In genomic region chr2:105779394-105779793, GRCh38 we compare ENCODE assay signal across 16 cellular contexts. TPM values are rescaled to one million over a fixed set of nuclear protein-coding genes. Genes with fewer than 3 reads are reported as not detected.
A peak's percentile ranks its signal among the peaks of the same experiment; 100 is the strongest.
DNase-seq lines count a peak whose midpoint lies in the region; ATAC-seq lines count a peak whose summit lies in the region.
"Had no signal": no experiment of that assay in that cellular context is flagged by ENCODE, and none has a peak within 500 bp of the region (broad histone marks: within the 10 kb centered on the region; RNA-seq: fewer than 3 reads in every experiment).

No MANE protein-coding gene starts in this region.

- ATAC-seq in activated T-cell treated with anti-CD3 and anti-CD28 coated beads, Interleukin-2, amount 50 U/mL, for 4 hours, result no peak

- no peaks in the 10 kb centered on the region for H3K36me3 ChIP-seq in effector memory CD4-positive, alpha-beta T cell (ENCODE audit: control insufficient read depth, insufficient read depth, low read length)
- H3K36me3 ChIP-seq: brain microvascular endothelial cell, sigmoid colon, SJSA1 had no signal

- H3K27me3 ChIP-seq in effector memory CD4-positive, alpha-beta T cell (replicated peaks; ENCODE audit: control insufficient read depth, insufficient read depth, low read length, poor library complexity, severe bottlenecking), result no peaks in the 10 kb centered on the region
- H3K27me3 ChIP-seq: brain microvascular endothelial cell, sigmoid colon, SJSA1 had no signal

- no peaks in the 10 kb centered on the region for H3K9me3 ChIP-seq in effector memory CD4-positive, alpha-beta T cell (ENCODE audit: control insufficient read depth, low read length)
- H3K9me3 ChIP-seq: sigmoid colon, SJSA1 had no signal

- H3K4me1 Mint-ChIP-seq in activated T-cell treated with anti-CD3 and anti-CD28 coated beads, Interleukin-2, amount 50 U/mL, for 4 hours (ENCODE audit: low read depth), result peaks cover 95% of the 10 kb centered on the region
- H3K4me1 Mint-ChIP-seq in stimulated activated naive CD8-positive, alpha-beta T cell treated with anti-CD3 and anti-CD28 coated beads, Interleukin-15, Interleukin-2, amounts not matched to agents 100 ng/mL and 50 ng/mL, for 24 hours (ENCODE audit: low read depth), result peaks cover 98% of the 10 kb centered on the region

- peak overlapping the region; percentile 76 for H3K27ac ChIP-seq in effector memory CD4-positive, alpha-beta T cell (ENCODE audit: insufficient read depth, low read length, poor library complexity, severe bottlenecking)
- H3K27ac ChIP-seq: brain microvascular endothelial cell, sigmoid colon, SJSA1 had no signal

- no peaks in the 10 kb centered on the region for H3K9me3 Mint-ChIP-seq in activated T-cell treated with anti-CD3 and anti-CD28 coated beads, Interleukin-2, amount 50 U/mL, for 4 hours
- H3K9me3 Mint-ChIP-seq in stimulated activated naive CD8-positive, alpha-beta T cell treated with anti-CD3 and anti-CD28 coated beads, Interleukin-15, Interleukin-2, amounts not matched to agents 100 ng/mL and 50 ng/mL, for 24 hours, result no peaks in the 10 kb centered on the region
- H3K9me3 Mint-ChIP-seq: neural crest cell had no signal

- no peaks in the 10 kb centered on the region for H3K27me3 Mint-ChIP-seq in activated T-cell treated with anti-CD3 and anti-CD28 coated beads, Interleukin-2, amount 50 U/mL, for 4 hours (ENCODE audit: low read depth)
- no peaks in the 10 kb centered on the region for H3K27me3 Mint-ChIP-seq in stimulated activated naive CD8-positive, alpha-beta T cell treated with anti-CD3 and anti-CD28 coated beads, Interleukin-15, Interleukin-2, amounts not matched to agents 100 ng/mL and 50 ng/mL, for 24 hours

- DNase-seq in activated T-cell treated with anti-CD3 and anti-CD28 coated beads, Interleukin-2, amount 50 U/mL, for 4 hours, result no peak
- no peak for DNase-seq in activated T-cell treated with anti-CD3 and anti-CD28 coated beads, Interleukin-2, amount 50 U/mL, for 1 hour
- peak; percentile 53 for DNase-seq in SW480 (ENCODE audit: low spot score)
- DNase-seq in effector memory CD4-positive, alpha-beta T cell, result no peak
- DNase-seq in NCI-H187 treated with DMSO at 0.1 percent for 48 hours (lab: John Stamatoyannopoulos, UW), result no peak
- no peak for DNase-seq in NCI-H1436 (lab: John Stamatoyannopoulos, UW)
- no peak for DNase-seq in NCI-H1048 (lab: John Stamatoyannopoulos, UW)
- DNase-seq: brain microvascular endothelial cell; DMS53; MM.1S; sigmoid colon; stimulated activated CD4-positive, alpha-beta T cell treated with anti-CD3 and anti-CD28 coated beads, Interleukin-4, amount 100 ng/mL, for 4 hours; stimulated activated naive CD4-positive, alpha-beta T cell had no signal

- peak overlapping the region; percentile 76 for H3K27ac Mint-ChIP-seq in stimulated activated naive CD8-positive, alpha-beta T cell treated with anti-CD3 and anti-CD28 coated beads, Interleukin-15, Interleukin-2, amounts not matched to agents 100 ng/mL and 50 ng/mL, for 24 hours

- H3K36me3 Mint-ChIP-seq in activated T-cell treated with anti-CD3 and anti-CD28 coated beads, Interleukin-2, amount 50 U/mL, for 4 hours (ENCODE audit: insufficient read depth), result peaks cover 12% of the 10 kb centered on the region
- peaks cover 14% of the 10 kb centered on the region for H3K36me3 Mint-ChIP-seq in stimulated activated naive CD8-positive, alpha-beta T cell treated with anti-CD3 and anti-CD28 coated beads, Interleukin-15, Interleukin-2, amounts not matched to agents 100 ng/mL and 50 ng/mL, for 24 hours (ENCODE audit: low read depth)

- no peak overlapping the region for H3K4me3 ChIP-seq in effector memory CD4-positive, alpha-beta T cell (ENCODE audit: insufficient read depth, low read depth, low read length, poor library complexity, severe bottlenecking)
- H3K4me3 ChIP-seq: sigmoid colon, SJSA1 had no signal

- peak overlapping the region; percentile 22 for H3K4me3 Mint-ChIP-seq in activated T-cell treated with anti-CD3 and anti-CD28 coated beads, Interleukin-2, amount 50 U/mL, for 4 hours
- peak overlapping the region; percentile 12 for H3K4me3 Mint-ChIP-seq in stimulated activated naive CD8-positive, alpha-beta T cell treated with anti-CD3 and anti-CD28 coated beads, Interleukin-15, Interleukin-2, amounts not matched to agents 100 ng/mL and 50 ng/mL, for 24 hours
- H3K4me3 Mint-ChIP-seq: neural crest cell had no signal

- peaks cover 94% of the 10 kb centered on the region for H3K4me1 ChIP-seq in effector memory CD4-positive, alpha-beta T cell (ENCODE audit: control insufficient read depth, insufficient read depth, low read length, poor library complexity, severe bottlenecking)

RNA-seq across cellular contexts. Expression of gene NCK2, which starts 34.7 kb away (rescaled TPM):
- 10 to 100 TPM; 71.6 to 79.1 (median 73.5) TPM for total RNA-seq in activated T-cell treated with anti-CD3 and anti-CD28 coated beads, Interleukin-2, amount 50 U/mL, for 4 hours
